ENCODE assay signal across 23 cellular contexts in the genomic region with DNA sequence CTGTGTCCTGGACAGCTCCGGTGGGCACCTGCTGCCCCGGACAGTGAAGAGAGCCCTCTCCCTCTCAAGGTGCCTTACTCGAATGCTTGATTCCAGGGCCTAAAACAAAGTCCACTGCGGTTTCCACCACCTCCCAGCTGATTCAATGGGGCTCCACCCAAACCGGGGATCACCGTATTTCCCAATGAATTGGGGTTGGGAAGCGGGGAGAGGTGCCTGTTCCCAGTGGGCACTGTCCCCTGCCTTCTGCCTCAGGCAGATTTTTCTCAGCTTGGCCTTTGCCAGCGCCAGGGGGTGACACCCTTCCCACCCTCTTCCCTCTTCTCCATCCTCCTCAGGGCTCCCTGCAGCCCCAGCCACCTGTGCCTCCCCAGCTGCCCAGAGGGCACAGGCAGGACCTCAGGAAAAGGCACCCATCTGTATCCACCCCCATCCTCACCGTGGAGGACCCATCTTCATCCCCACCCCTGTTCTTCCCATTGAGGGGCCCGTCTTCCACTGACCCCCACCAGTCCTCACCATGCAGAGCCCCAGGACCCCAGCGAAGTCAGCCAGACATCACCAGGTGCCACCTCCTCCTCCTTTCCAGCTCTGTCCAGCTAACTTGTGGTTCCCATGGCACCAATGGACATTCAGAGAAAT.
"Had no signal": no experiment of that assay in that cellular context is flagged by ENCODE, and none has a peak within 500 bp of the region (broad histone marks: within the 10 kb centered on the region; RNA-seq: fewer than 3 reads in every experiment).

No MANE protein-coding gene starts in this region.

- H3K4me1 ChIP-seq: esophagus squamous epithelium, right lobe of liver, upper lobe of left lung had no signal

- ATAC-seq: activated naive CD8-positive, alpha-beta T cell treated with anti-CD3 and anti-CD28 coated beads, Interleukin-2, amount 50 U/mL, for 24 hours; left cardiac atrium; right lobe of liver; stimulated activated memory B cell treated with anti-CD40 and anti-IgM and Interleukin-4, amounts not matched to agents 10 μg/mL and 1 μg/mL and 100 μg/mL, for 72 hours; stimulated activated naive CD8-positive, alpha-beta T cell treated with anti-CD3 and anti-CD28 coated beads, Interleukin-15, amount 100 ng/mL, for 72 hours had no signal

- H3K27ac ChIP-seq: epithelial cell of prostate, esophagus squamous epithelium, right lobe of liver, upper lobe of left lung had no signal

- H3K4me3 ChIP-seq: esophagus squamous epithelium, right lobe of liver, upper lobe of left lung had no signal

- H3K27me3 ChIP-seq: right lobe of liver, upper lobe of left lung had no signal

- H3K9me3 ChIP-seq: esophagus squamous epithelium, right lobe of liver, upper lobe of left lung had no signal

- H3K36me3 ChIP-seq: esophagus squamous epithelium, right lobe of liver, upper lobe of left lung had no signal

- FAIRE-seq: keratinocyte, small intestine, TTC549 had no signal

- DNase-seq: activated CD4-positive, alpha-beta memory T cell treated with anti-CD3 and anti-CD28 coated beads, Interleukin-2, amount 10 ng/mL, durations not matched to agents 7 days and 5 days; activated CD4-positive, alpha-beta T cell treated with anti-CD3 and anti-CD28 coated beads, Interleukin-2, amount 10 ng/mL, durations not matched to agents 7 days and 5 days; activated CD4-positive, CD25-positive, alpha-beta regulatory T cell treated with anti-CD3 and anti-CD28 coated beads, Interleukin-2, amount 50 U/mL, for 72 hours; activated naive CD8-positive, alpha-beta T cell treated with anti-CD3 and anti-CD28 coated beads, Interleukin-2, amount 50 U/mL, for 24 hours; activated T-cell treated with anti-CD3 and anti-CD28 coated beads, Interleukin-2, amount 50 U/mL, for 48 hours; amygdala; caudate nucleus; esophagus squamous epithelium; foreskin melanocyte; left cardiac atrium; naive thymus-derived CD4-positive, alpha-beta T cell; stimulated activated CD4-positive, alpha-beta T cell treated with anti-CD3 and anti-CD28 coated beads, Interleukin-1b, Interleukin-23, amount 100 ng/mL, for 48 hours; stimulated activated CD4-positive, alpha-beta T cell treated with anti-CD3 and anti-CD28 coated beads, Interleukin-4, amount 100 ng/mL, for 4 hours; stimulated activated CD8-positive, alpha-beta memory T cell treated with anti-CD3 and anti-CD28 coated beads, Interleukin-4, amount 100 ng/mL, for 48 hours; stimulated activated naive CD8-positive, alpha-beta T cell treated with anti-CD3 and anti-CD28 coated beads, Interleukin-15, amount 100 ng/mL, for 72 hours; substantia nigra had no signal
